ENCODE assay signal across 1 cellular context in genomic region chr11:64725601-64726139, GRCh38.
TF ChIP-seq lines count a peak whose summit lies in the region.

No MANE protein-coding gene starts in this region.

TF ChIP-seq in H1, 55 proteins besides CTCF, POLR2A, EP300 and RAD21:
- TF ChIP-seq NANOG (IDR thresholded peaks at IDR 0.05; ENCODE audit: insufficient read depth, low read depth, low read length, poor library complexity, severe bottlenecking) = no peak
- no peak for TF ChIP-seq RXRA (IDR thresholded peaks at IDR 0.05; ENCODE audit: insufficient read depth, low read depth, low read length)
- no peak for TF ChIP-seq KDM4A (IDR thresholded peaks at IDR 0.05; ENCODE audit: low read depth, low read length, severe bottlenecking)
- TF ChIP-seq PHF8 (conservative IDR thresholded peaks at IDR 0.05; ENCODE audit: low read depth, low read length) = no peak
